Comparison of ENCODE assay signal across 10 cellular contexts in genomic region chr3:20055020-20055775, GRCh38.
DNase-seq lines count a peak whose midpoint lies in the region; ATAC-seq lines count a peak whose summit lies in the region.
"Had no signal": no experiment of that assay in that cellular context is flagged by ENCODE, and none has a peak within 500 bp of the region (broad histone marks: within the 10 kb centered on the region; RNA-seq: fewer than 3 reads in every experiment).

No MANE protein-coding gene starts in this region.

- peaks cover 15 to 56% (median 29%) of the 10 kb centered on the region in 10 experiments for H3K4me1 ChIP-seq in BLaER1 treated with 17β-estradiol and CSF1 and Interleukin-3, amounts not matched to agents 10 nM and 100 nM
- H3K4me1 ChIP-seq in HAP-1: 0 out of 2 replicates have a peak, but pooled peaks cover under 1% of the 10 kb centered on the region

- no peak overlapping the region for H3K4me3 ChIP-seq in BLaER1 treated with 17β-estradiol and CSF1 and Interleukin-3, amounts not matched to agents 10 nM and 100 nM
- no peak overlapping the region for H3K4me3 ChIP-seq in HAP-1

- peak overlapping the region in 9 of 11 experiments; percentile 1 to 60 (median 36); a peak in 12 of 22 replicates for H3K9ac ChIP-seq in BLaER1 treated with 17β-estradiol and CSF1 and Interleukin-3, amounts not matched to agents 10 nM and 100 nM

- H4K20me1 ChIP-seq in BLaER1 treated with 17β-estradiol and CSF1 and Interleukin-3, amounts not matched to agents 10 nM and 100 nM: peaks cover 0 to 4% (median 0%) of the 10 kb centered on the region in 11 experiments; a peak in 2 of 22 replicates

- peak overlapping the region; percentile 44 to 78 (median 58) for H3K4me2 ChIP-seq in BLaER1 treated with 17β-estradiol and CSF1 and Interleukin-3, amounts not matched to agents 10 nM and 100 nM

- peaks cover 9 to 17% of the 10 kb centered on the region in 2 donors for H3K36me3 Mint-ChIP-seq in stimulated activated naive B cell treated with anti-CD40 and anti-IgM and Interleukin-4, amounts not matched to agents 10 μg/mL and 1 μg/mL and 100 μg/mL, for 72 hours

- H3K36me3 ChIP-seq in BLaER1 treated with 17β-estradiol and CSF1 and Interleukin-3, amounts not matched to agents 10 nM and 100 nM: no peaks in the 10 kb centered on the region
- no peaks in the 10 kb centered on the region for H3K36me3 ChIP-seq in HAP-1 (replicated peaks)

- H3K27ac Mint-ChIP-seq in stimulated activated naive B cell treated with anti-CD40 and anti-IgM and Interleukin-4, amounts not matched to agents 10 μg/mL and 1 μg/mL and 100 μg/mL, for 72 hours: no peak overlapping the region
- H3K27ac Mint-ChIP-seq: activated naive CD4-positive, alpha-beta T cell treated with anti-CD3 and anti-CD28 coated beads, Interleukin-2, amount 50 U/mL, for 24 hours; natural killer cell treated with Interleukin-12 subunit alpha and Interleukin-12 subunit beta and Interleukin-15 and Interleukin-18, amount 100 ng/mL, for 72 hours had no signal

- in situ Hi-C loops in HAP-1 (cut with MboI; ENCODE audit: low sequenced_read_pairs): no loop called here

- ATAC-seq in GM19395 (IDR thresholded peaks at IDR 0.05; ENCODE audit: unreplicated experiment): peak; percentile 23
- ATAC-seq in HG03457 (IDR thresholded peaks at IDR 0.05; ENCODE audit: unreplicated experiment): peak; percentile 19
- ATAC-seq in stimulated activated naive B cell treated with anti-CD40 and anti-IgM and Interleukin-4, amounts not matched to agents 10 μg/mL and 1 μg/mL and 100 μg/mL, for 72 hours (replicated peaks): peak; percentile 45 to 61

- peaks cover 3% of the 10 kb centered on the region in 2 donors for H3K9me3 Mint-ChIP-seq in stimulated activated naive B cell treated with anti-CD40 and anti-IgM and Interleukin-4, amounts not matched to agents 10 μg/mL and 1 μg/mL and 100 μg/mL, for 72 hours
- H3K9me3 Mint-ChIP-seq: activated naive CD4-positive, alpha-beta T cell treated with anti-CD3 and anti-CD28 coated beads, Interleukin-2, amount 50 U/mL, for 24 hours; natural killer cell treated with Interleukin-12 subunit alpha and Interleukin-12 subunit beta and Interleukin-15 and Interleukin-18, amount 100 ng/mL, for 72 hours had no signal

- H3K4me1 Mint-ChIP-seq in stimulated activated naive B cell treated with anti-CD40 and anti-IgM and Interleukin-4, amounts not matched to agents 10 μg/mL and 1 μg/mL and 100 μg/mL, for 72 hours: peaks cover 15 to 38% of the 10 kb centered on the region in 2 donors

- peak overlapping the region in 9 of 11 experiments; percentile 50 to 74 (median 64); a peak in 18 of 22 replicates for H3K27ac ChIP-seq in BLaER1 treated with 17β-estradiol and CSF1 and Interleukin-3, amounts not matched to agents 10 nM and 100 nM

- DNase-seq in amniotic epithelial cell (ENCODE audit: low read depth): peak; percentile 30
- peak; percentile 28 for DNase-seq in stimulated activated naive B cell treated with anti-CD40 and anti-IgM and Interleukin-4, amounts not matched to agents 10 μg/mL and 1 μg/mL and 100 μg/mL, for 72 hours
- DNase-seq in activated CD8-positive, alpha-beta memory T cell treated with anti-CD3 and anti-CD28 coated beads for 24 hours: no peak
- no peak for DNase-seq in HAP-1 (ENCODE audit: low spot score in 2 of 2)
- no peak for DNase-seq in SW480 (ENCODE audit: low spot score)

- no peak overlapping the region for H3K4me3 Mint-ChIP-seq in stimulated activated naive B cell treated with anti-CD40 and anti-IgM and Interleukin-4, amounts not matched to agents 10 μg/mL and 1 μg/mL and 100 μg/mL, for 72 hours
- H3K4me3 Mint-ChIP-seq: activated naive CD4-positive, alpha-beta T cell treated with anti-CD3 and anti-CD28 coated beads, Interleukin-2, amount 50 U/mL, for 24 hours; natural killer cell treated with Interleukin-12 subunit alpha and Interleukin-12 subunit beta and Interleukin-15 and Interleukin-18, amount 100 ng/mL, for 72 hours had no signal

- H3K27me3 Mint-ChIP-seq in stimulated activated naive B cell treated with anti-CD40 and anti-IgM and Interleukin-4, amounts not matched to agents 10 μg/mL and 1 μg/mL and 100 μg/mL, for 72 hours: no peaks in the 10 kb centered on the region
- H3K27me3 Mint-ChIP-seq: activated naive CD4-positive, alpha-beta T cell treated with anti-CD3 and anti-CD28 coated beads, Interleukin-2, amount 50 U/mL, for 24 hours; natural killer cell treated with Interleukin-12 subunit alpha and Interleukin-12 subunit beta and Interleukin-15 and Interleukin-18, amount 100 ng/mL, for 72 hours had no signal

- no peaks in the 10 kb centered on the region for H3K27me3 ChIP-seq in BLaER1 treated with 17β-estradiol and CSF1 and Interleukin-3, amounts not matched to agents 10 nM and 100 nM
- H3K27me3 ChIP-seq in HAP-1 (ENCODE audit: low read depth): no peaks in the 10 kb centered on the region

- H3K9me3 ChIP-seq in BLaER1 treated with 17β-estradiol and CSF1 and Interleukin-3, amounts not matched to agents 10 nM and 100 nM (replicated peaks in 1 of 11): peaks cover 0 to 16% (median 6%) of the 10 kb centered on the region in 11 experiments; a peak in 8 of 22 replicates
- no peaks in the 10 kb centered on the region for H3K9me3 ChIP-seq in HAP-1

Comparison
In these comparisons a context has a peak if more than half of its experiments do, and no peak if none do; other contexts are left out.
1. DNase-seq: peak in amniotic epithelial cell (single experiment) and stimulated activated naive B cell treated with anti-CD40 and anti-IgM and Interleukin-4, amounts not matched to agents 10 μg/mL and 1 μg/mL and 100 μg/mL, for 72 hours (single experiment); none in activated CD8-positive, alpha-beta memory T cell treated with anti-CD3 and anti-CD28 coated beads for 24 hours (single experiment), HAP-1 (0 of 2) and SW480 (single experiment).
2. Peak in every context shown above with its lines, with median percentiles within 50 percentile points of each other: ATAC-seq.